In the genomic region with DNA sequence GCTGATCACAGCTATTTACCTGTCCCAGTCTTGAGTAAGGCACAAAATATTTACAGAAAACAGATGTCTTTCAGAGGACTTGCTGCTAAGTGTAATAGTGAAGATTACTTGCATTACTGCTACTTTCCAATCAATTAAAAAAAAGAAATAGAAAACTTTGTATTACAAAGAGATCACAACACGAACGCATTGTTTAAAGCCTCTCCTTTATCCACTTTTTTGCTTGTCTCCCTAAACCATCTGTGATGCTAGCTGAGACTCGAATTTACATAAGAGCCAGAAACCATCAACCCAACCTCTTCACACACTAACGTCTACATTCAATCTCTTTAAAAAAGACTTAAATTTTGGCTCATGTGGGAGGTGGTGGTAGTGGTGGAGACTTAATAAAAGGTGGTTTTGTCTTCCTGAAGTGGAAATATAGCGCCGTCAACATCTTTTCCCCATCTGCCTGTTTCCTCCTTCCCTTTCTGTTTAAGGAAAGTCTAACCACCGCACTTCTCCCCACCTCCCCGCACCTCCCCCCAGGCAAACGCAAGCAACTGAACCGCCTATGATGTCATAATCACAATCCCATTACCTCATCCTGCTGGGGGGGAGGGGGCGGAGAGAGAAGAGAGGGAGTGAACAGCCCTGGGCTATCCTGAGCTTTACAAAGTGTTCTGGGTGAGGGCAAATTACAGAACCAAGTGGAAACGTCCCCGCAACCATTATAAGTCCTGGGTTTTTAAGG, we compare ENCODE assay signal across 1 cellular context.
A peak's percentile ranks its signal among the peaks of the same experiment; 100 is the strongest.
TF ChIP-seq lines count a peak whose summit lies in the region.

No MANE protein-coding gene starts in this region.

TF ChIP-seq in HepG2, 621 proteins besides CTCF, POLR2A, EP300 and RAD21 (continued from another document):
- TF ChIP-seq, protein P1, sequence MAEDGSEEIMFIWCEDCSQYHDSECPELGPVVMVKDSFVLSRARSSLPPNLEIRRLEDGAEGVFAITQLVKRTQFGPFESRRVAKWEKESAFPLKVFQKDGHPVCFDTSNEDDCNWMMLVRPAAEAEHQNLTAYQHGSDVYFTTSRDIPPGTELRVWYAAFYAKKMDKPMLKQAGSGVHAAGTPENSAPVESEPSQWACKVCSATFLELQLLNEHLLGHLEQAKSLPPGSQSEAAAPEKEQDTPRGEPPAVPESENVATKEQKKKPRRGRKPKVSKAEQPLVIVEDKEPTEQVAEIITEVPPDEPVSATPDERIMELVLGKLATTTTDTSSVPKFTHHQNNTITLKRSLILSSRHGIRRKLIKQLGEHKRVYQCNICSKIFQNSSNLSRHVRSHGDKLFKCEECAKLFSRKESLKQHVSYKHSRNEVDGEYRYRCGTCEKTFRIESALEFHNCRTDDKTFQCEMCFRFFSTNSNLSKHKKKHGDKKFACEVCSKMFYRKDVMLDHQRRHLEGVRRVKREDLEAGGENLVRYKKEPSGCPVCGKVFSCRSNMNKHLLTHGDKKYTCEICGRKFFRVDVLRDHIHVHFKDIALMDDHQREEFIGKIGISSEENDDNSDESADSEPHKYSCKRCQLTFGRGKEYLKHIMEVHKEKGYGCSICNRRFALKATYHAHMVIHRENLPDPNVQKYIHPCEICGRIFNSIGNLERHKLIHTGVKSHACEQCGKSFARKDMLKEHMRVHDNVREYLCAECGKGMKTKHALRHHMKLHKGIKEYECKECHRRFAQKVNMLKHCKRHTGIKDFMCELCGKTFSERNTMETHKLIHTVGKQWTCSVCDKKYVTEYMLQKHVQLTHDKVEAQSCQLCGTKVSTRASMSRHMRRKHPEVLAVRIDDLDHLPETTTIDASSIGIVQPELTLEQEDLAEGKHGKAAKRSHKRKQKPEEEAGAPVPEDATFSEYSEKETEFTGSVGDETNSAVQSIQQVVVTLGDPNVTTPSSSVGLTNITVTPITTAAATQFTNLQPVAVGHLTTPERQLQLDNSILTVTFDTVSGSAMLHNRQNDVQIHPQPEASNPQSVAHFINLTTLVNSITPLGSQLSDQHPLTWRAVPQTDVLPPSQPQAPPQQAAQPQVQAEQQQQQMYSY (CRISPR knock-in tag; IDR thresholded peaks at IDR 0.05) = no peak
- TF ChIP-seq ZNF746 (CRISPR knock-in tag; IDR thresholded peaks at IDR 0.05) (peak; percentile 61; the same call in 1 of the 2 replicates), ZNF430 (CRISPR knock-in tag; IDR thresholded peaks at IDR 0.05) (0 out of 2 replicates have a peak, but pooled peaks have one; percentile 36), GATAD2A (CRISPR knock-in tag; IDR thresholded peaks at IDR 0.05) (peak; percentile 54), ZSCAN20 (CRISPR knock-in tag; IDR thresholded peaks at IDR 0.05; ENCODE audit: borderline replicate concordance) (no peak), KDM4B (CRISPR knock-in tag; IDR thresholded peaks at IDR 0.05) (0 out of 2 replicates have a peak, but pooled peaks have one; percentile 14), ELF1 (CRISPR knock-in tag; IDR thresholded peaks at IDR 0.05) (peak; percentile 5; the same call in 1 of the 2 replicates), CHCHD3 (CRISPR knock-in tag; IDR thresholded peaks at IDR 0.05) (no peak), KDM5A (IDR thresholded peaks at IDR 0.05; ENCODE audit: borderline replicate concordance, low read length) (peak; percentile 79; the same call in 1 of the 2 replicates), ZFP62 (CRISPR knock-in tag; IDR thresholded peaks at IDR 0.05) (no peak), POGZ (CRISPR knock-in tag; IDR thresholded peaks at IDR 0.05) (peak; percentile 42; the same call in 1 of the 2 replicates), ZFP36 (IDR thresholded peaks at IDR 0.05; ENCODE audit: borderline replicate concordance, low read depth, low read length, partially characterized antibody) (no peak), MYNN (CRISPR knock-in tag; IDR thresholded peaks at IDR 0.05; ENCODE audit: low read depth) (no peak), HMG20B (CRISPR knock-in tag; conservative IDR thresholded peaks at IDR 0.05) (0 out of 2 replicates have a peak, but pooled peaks have one; percentile 47), HOXD1 (CRISPR knock-in tag; IDR thresholded peaks at IDR 0.05) (no peak; the same call in 1 of the 2 replicates), FOSL2 (CRISPR knock-in tag; IDR thresholded peaks at IDR 0.05) (peak; percentile 6; the same call in 1 of the 2 replicates), DNMT1 (CRISPR knock-in tag; IDR thresholded peaks at IDR 0.05) (no peak; the same call in 1 of the 2 replicates), SMC3 (IDR thresholded peaks at IDR 0.05; ENCODE audit: low read length) (no peak), SSRP1 (CRISPR knock-in tag; IDR thresholded peaks at IDR 0.05) (no peak)
- TF ChIP-seq, protein P2, sequence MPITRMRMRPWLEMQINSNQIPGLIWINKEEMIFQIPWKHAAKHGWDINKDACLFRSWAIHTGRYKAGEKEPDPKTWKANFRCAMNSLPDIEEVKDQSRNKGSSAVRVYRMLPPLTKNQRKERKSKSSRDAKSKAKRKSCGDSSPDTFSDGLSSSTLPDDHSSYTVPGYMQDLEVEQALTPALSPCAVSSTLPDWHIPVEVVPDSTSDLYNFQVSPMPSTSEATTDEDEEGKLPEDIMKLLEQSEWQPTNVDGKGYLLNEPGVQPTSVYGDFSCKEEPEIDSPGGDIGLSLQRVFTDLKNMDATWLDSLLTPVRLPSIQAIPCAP (CRISPR knock-in tag; IDR thresholded peaks at IDR 0.05; ENCODE audit: low read depth) = no peak
- TF ChIP-seq, protein P3, sequence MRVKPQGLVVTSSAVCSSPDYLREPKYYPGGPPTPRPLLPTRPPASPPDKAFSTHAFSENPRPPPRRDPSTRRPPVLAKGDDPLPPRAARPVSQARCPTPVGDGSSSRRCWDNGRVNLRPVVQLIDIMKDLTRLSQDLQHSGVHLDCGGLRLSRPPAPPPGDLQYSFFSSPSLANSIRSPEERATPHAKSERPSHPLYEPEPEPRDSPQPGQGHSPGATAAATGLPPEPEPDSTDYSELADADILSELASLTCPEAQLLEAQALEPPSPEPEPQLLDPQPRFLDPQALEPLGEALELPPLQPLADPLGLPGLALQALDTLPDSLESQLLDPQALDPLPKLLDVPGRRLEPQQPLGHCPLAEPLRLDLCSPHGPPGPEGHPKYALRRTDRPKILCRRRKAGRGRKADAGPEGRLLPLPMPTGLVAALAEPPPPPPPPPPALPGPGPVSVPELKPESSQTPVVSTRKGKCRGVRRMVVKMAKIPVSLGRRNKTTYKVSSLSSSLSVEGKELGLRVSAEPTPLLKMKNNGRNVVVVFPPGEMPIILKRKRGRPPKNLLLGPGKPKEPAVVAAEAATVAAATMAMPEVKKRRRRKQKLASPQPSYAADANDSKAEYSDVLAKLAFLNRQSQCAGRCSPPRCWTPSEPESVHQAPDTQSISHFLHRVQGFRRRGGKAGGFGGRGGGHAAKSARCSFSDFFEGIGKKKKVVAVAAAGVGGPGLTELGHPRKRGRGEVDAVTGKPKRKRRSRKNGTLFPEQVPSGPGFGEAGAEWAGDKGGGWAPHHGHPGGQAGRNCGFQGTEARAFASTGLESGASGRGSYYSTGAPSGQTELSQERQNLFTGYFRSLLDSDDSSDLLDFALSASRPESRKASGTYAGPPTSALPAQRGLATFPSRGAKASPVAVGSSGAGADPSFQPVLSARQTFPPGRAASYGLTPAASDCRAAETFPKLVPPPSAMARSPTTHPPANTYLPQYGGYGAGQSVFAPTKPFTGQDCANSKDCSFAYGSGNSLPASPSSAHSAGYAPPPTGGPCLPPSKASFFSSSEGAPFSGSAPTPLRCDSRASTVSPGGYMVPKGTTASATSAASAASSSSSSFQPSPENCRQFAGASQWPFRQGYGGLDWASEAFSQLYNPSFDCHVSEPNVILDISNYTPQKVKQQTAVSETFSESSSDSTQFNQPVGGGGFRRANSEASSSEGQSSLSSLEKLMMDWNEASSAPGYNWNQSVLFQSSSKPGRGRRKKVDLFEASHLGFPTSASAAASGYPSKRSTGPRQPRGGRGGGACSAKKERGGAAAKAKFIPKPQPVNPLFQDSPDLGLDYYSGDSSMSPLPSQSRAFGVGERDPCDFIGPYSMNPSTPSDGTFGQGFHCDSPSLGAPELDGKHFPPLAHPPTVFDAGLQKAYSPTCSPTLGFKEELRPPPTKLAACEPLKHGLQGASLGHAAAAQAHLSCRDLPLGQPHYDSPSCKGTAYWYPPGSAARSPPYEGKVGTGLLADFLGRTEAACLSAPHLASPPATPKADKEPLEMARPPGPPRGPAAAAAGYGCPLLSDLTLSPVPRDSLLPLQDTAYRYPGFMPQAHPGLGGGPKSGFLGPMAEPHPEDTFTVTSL (CRISPR knock-in tag; IDR thresholded peaks at IDR 0.05; ENCODE audit: borderline replicate concordance) = 0 out of 2 replicates have a peak, but pooled peaks have one; percentile 18
- TF ChIP-seq, protein P4, sequence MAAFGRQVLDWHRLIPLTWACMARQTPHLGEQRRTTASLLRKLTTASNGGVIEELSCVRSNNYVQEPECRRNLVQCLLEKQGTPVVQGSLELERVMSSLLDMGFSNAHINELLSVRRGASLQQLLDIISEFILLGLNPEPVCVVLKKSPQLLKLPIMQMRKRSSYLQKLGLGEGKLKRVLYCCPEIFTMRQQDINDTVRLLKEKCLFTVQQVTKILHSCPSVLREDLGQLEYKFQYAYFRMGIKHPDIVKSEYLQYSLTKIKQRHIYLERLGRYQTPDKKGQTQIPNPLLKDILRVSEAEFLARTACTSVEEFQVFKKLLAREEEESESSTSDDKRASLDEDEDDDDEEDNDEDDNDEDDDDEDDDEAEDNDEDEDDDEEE (CRISPR knock-in tag; IDR thresholded peaks at IDR 0.05) = no peak
- TF ChIP-seq, protein P5, sequence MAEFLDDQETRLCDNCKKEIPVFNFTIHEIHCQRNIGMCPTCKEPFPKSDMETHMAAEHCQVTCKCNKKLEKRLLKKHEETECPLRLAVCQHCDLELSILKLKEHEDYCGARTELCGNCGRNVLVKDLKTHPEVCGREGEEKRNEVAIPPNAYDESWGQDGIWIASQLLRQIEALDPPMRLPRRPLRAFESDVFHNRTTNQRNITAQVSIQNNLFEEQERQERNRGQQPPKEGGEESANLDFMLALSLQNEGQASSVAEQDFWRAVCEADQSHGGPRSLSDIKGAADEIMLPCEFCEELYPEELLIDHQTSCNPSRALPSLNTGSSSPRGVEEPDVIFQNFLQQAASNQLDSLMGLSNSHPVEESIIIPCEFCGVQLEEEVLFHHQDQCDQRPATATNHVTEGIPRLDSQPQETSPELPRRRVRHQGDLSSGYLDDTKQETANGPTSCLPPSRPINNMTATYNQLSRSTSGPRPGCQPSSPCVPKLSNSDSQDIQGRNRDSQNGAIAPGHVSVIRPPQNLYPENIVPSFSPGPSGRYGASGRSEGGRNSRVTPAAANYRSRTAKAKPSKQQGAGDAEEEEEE (CRISPR knock-in tag; IDR thresholded peaks at IDR 0.05; ENCODE audit: borderline replicate concordance) = 0 out of 2 replicates have a peak, but pooled peaks have one; percentile 60
TF ChIP-seq in HepG2: peak in this region for 60.
